In the genomic region with DNA sequence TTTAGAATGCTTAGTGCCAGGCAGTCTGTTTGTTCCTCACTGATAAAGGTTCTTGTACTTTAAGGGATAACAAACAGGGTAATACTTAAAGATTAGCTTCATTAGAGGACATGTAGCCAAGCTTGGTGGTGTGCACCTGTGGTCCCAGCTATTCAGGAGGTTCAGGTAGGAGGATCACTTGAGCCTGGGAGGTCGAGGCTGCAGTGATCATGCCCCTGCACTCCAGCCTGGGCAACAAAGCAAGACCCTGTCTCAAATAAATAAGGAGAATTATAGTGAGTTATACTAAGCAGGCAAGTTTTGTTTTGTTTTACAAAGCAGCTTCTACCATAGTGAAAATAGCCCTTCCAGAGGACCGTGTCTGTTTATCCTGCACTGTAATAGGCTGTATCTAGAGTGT, we compare ENCODE assay signal across 16 cellular contexts.
"Had no signal": no experiment of that assay in that cellular context is flagged by ENCODE, and none has a peak within 500 bp of the region (broad histone marks: within the 10 kb centered on the region; RNA-seq: fewer than 3 reads in every experiment).

No MANE protein-coding gene starts in this region.

- H2AFZ ChIP-seq: parathyroid adenoma had no signal

- H3K4me3 ChIP-seq: heart left ventricle, left ventricle myocardium inferior, spleen, tibial artery had no signal

- H3K9me3 Mint-ChIP-seq: activated naive CD8-positive, alpha-beta T cell treated with anti-CD3 and anti-CD28 coated beads, Interleukin-2, amount 10 ng/mL, durations not matched to agents 7 days and 5 days; mesothelial cell of epicardium; stimulated activated memory B cell treated with anti-CD40 and anti-IgM and Interleukin-4, amounts not matched to agents 10 μg/mL and 1 μg/mL and 100 μg/mL, for 72 hours had no signal

- DNase-seq: activated naive CD8-positive, alpha-beta T cell treated with anti-CD3 and anti-CD28 coated beads, Interleukin-2, amount 10 ng/mL, durations not matched to agents 7 days and 5 days; aorta; heart left ventricle; islet precursor cell; left ventricle myocardium inferior; spleen; stimulated activated CD4-positive, alpha-beta T cell treated with anti-CD3 and anti-CD28 coated beads, Interleukin-1b, Interleukin-23, amount 100 ng/mL, for 48 hours; T-helper 2 cell; tibial artery had no signal

- H3K27ac ChIP-seq: heart left ventricle, left ventricle myocardium inferior, parathyroid adenoma, spleen, tibial artery had no signal

- ATAC-seq: activated CD4-positive, CD25-positive, alpha-beta regulatory T cell treated with anti-CD3 and anti-CD28 coated beads, Interleukin-2, amount 50 U/mL, for 24 hours; stimulated activated memory B cell treated with anti-CD40 and anti-IgM and Interleukin-4, amounts not matched to agents 10 μg/mL and 1 μg/mL and 100 μg/mL, for 72 hours had no signal

- H3K27me3 Mint-ChIP-seq: activated naive CD8-positive, alpha-beta T cell treated with anti-CD3 and anti-CD28 coated beads, Interleukin-2, amount 10 ng/mL, durations not matched to agents 7 days and 5 days; stimulated activated memory B cell treated with anti-CD40 and anti-IgM and Interleukin-4, amounts not matched to agents 10 μg/mL and 1 μg/mL and 100 μg/mL, for 72 hours had no signal

- H3K9ac ChIP-seq: parathyroid adenoma had no signal

- H3K27ac Mint-ChIP-seq: activated naive CD8-positive, alpha-beta T cell treated with anti-CD3 and anti-CD28 coated beads, Interleukin-2, amount 10 ng/mL, durations not matched to agents 7 days and 5 days; stimulated activated memory B cell treated with anti-CD40 and anti-IgM and Interleukin-4, amounts not matched to agents 10 μg/mL and 1 μg/mL and 100 μg/mL, for 72 hours had no signal

- H3K4me3 Mint-ChIP-seq: activated naive CD8-positive, alpha-beta T cell treated with anti-CD3 and anti-CD28 coated beads, Interleukin-2, amount 10 ng/mL, durations not matched to agents 7 days and 5 days; mesothelial cell of epicardium; stimulated activated memory B cell treated with anti-CD40 and anti-IgM and Interleukin-4, amounts not matched to agents 10 μg/mL and 1 μg/mL and 100 μg/mL, for 72 hours had no signal

- FAIRE-seq: bronchial epithelial cell, frontal cortex, TTC549 had no signal

- H3K27me3 ChIP-seq: heart left ventricle, spleen, tibial artery had no signal

- H3K9me3 ChIP-seq: heart left ventricle, left ventricle myocardium inferior, spleen, tibial artery had no signal
